ENCODE assay signal across 30 cellular contexts in the genomic region with DNA sequence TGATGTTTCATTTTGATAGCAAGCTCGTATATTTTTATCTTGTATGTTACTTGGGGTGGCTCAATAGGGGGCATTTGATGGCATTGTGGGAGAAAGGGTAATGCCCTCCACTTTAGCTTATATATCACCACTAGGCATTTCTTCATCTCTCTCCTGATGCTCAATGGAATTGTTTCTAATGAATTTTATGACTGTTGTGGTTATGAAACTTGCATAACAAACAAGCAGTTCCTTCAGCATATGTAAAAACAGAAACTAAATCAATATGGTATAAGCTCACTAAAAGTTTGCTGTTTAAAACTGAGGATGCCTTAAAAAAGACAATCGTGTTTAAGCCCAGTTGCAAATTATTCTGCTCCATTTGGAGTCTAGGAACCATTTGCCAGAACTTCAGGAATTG.
"Had no signal": no experiment of that assay in that cellular context is flagged by ENCODE, and none has a peak within 500 bp of the region (broad histone marks: within the 10 kb centered on the region; RNA-seq: fewer than 3 reads in every experiment).

No MANE protein-coding gene starts in this region.

- H3K36me3 ChIP-seq: ascending aorta, cardiac muscle cell had no signal

- DNase-seq: activated CD4-positive, alpha-beta T cell treated with anti-CD3 and anti-CD28 coated beads, Interleukin-2, amount 10 ng/mL, durations not matched to agents 24 days and 14 days; activated CD4-positive, alpha-beta T cell treated with anti-CD3 and anti-CD28 coated beads, Interleukin-2, amount 50 U/mL, for 4 hours; activated CD8-positive, alpha-beta T cell treated with anti-CD3 and anti-CD28 coated beads for 36 hours; activated effector memory CD4-positive, alpha-beta T cell treated with anti-CD3 and anti-CD28 coated beads, Interleukin-2, amount 50 U/mL, for 16 hours; activated naive CD4-positive, alpha-beta T cell; activated naive CD4-positive, alpha-beta T cell treated with anti-CD3 and anti-CD28 coated beads, Interleukin-2, amount 50 U/mL, for 16 hours; activated naive CD8-positive, alpha-beta T cell treated with anti-CD3 and anti-CD28 coated beads for 36 hours; activated T-cell treated with anti-CD3 and anti-CD28 coated beads, Interleukin-2, amount 50 U/mL, for 1 hour; activated T-cell treated with anti-CD3 and anti-CD28 coated beads, Interleukin-2, amount 50 U/mL, for 72 hours; amygdala; NCI-H1105; NCI-H1417 treated with DMSO at 0.1 percent for 48 hours; NCI-H1930; NCI-H2081 treated with DMSO at 0.1 percent for 48 hours; NCI-H2171; NCI-H510A; NCI-H69; NCI-H82; PC-9; SIG-M5; SW 1271; T-helper 1 cell; T-helper 2 cell; T-helper 9 cell had no signal

- H3K4me1 ChIP-seq: ascending aorta had no signal

- H3K9me3 ChIP-seq: ascending aorta had no signal

- H3K27me3 ChIP-seq: ascending aorta, cardiac muscle cell had no signal

- ATAC-seq: activated CD8-positive, alpha-beta T cell treated with anti-CD3 and anti-CD28 coated beads for 36 hours; activated T-cell treated with anti-CD3 and anti-CD28 coated beads, Interleukin-2, amount 50 U/mL, for 72 hours; activated T-helper 17 cell treated with anti-CD3 and anti-CD28 coated beads, Interleukin-2, amount 50 U/mL, for 72 hours; Right ventricle myocardium inferior had no signal

- H3K27ac ChIP-seq: ascending aorta, cardiac muscle cell, KMS-11, PC-9, RWPE1 had no signal

- H3K4me3 ChIP-seq: ascending aorta, cardiac muscle cell, PC-9 had no signal
